17 cellular contexts compared by ENCODE assay signal in the genomic region with DNA sequence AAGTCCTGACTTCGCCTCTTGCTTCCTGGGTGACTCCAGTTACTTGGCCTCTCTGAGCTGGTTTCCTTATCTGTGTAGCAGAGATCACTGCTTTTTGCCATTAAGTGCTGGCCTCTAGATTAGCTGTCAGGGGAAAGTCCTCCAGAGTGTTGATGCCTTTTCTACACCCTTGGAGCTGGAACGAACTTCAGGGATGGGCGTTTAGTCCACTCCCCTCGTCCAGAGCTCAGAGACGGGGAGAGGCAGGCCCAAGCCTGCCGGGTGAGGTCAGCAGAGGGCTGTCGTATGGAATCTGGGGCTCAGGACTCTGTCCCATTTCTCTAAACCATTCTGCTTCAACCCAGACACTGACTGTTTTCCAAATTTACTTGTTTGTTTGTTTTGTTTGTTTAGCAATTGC.
DNase-seq lines count a peak whose midpoint lies in the region; ATAC-seq, FAIRE-seq and TF ChIP-seq lines count a peak whose summit lies in the region.
"Had no signal": no experiment of that assay in that cellular context is flagged by ENCODE, and none has a peak within 500 bp of the region (broad histone marks: within the 10 kb centered on the region; RNA-seq: fewer than 3 reads in every experiment).

No MANE protein-coding gene starts in this region.

- H3F3A ChIP-seq in PC-9 (ENCODE audit: insufficient read depth, low read depth) = peaks cover 24% of the 10 kb centered on the region

- FAIRE-seq in D721Med (lab: Jason Lieb, UNC) = no peak
- FAIRE-seq: H1 had no signal

- 0 out of 2 replicates have a peak, but pooled peaks cover 8% of the 10 kb centered on the region for H3K79me2 ChIP-seq in PC-9 (ENCODE audit: low read depth)
- H3K79me2 ChIP-seq: parathyroid adenoma had no signal

- H3K36me3 ChIP-seq in PC-9 (ENCODE audit: low read depth) (no peaks in the 10 kb centered on the region), BE2C (no peaks in the 10 kb centered on the region)
- H3K36me3 ChIP-seq: thoracic aorta had no signal

- peaks cover 3% of the 10 kb centered on the region for H4K20me1 ChIP-seq in PC-9 (ENCODE audit: insufficient read depth)

- DNase-seq in PC-9 (no peak), right cardiac atrium (peak; percentile 41 to 78 (median 77)), sciatic nerve (ENCODE audit: low spot score) (no peak), BE2C (no peak), NCI-H446 treated with DMSO at 0.1 percent for 48 hours (lab: John Stamatoyannopoulos, UW) (no peak), D721Med (ENCODE audit: insufficient read length, low spot score) (no peak)
- DNase-seq in stimulated activated CD4-positive, alpha-beta T cell treated with anti-CD3 and anti-CD28 coated beads, Interleukin-4, amount 100 ng/mL, for 24 hours = no peak
- DNase-seq: activated CD4-positive, alpha-beta T cell treated with anti-CD3 and anti-CD28 coated beads, Interleukin-2, amount 10 ng/mL, durations not matched to agents 24 days and 14 days; anterior cingulate cortex; effector memory CD4-positive, alpha-beta T cell; KG1; NCI-H187 treated with DMSO at 0.1 percent for 48 hours; stimulated activated CD4-positive, alpha-beta T cell treated with anti-CD3 and anti-CD28 coated beads, Interleukin-15, amount 100 ng/mL, for 24 hours had no signal

- no peaks in the 10 kb centered on the region for H3K9me2 ChIP-seq in PC-9 (ENCODE audit: insufficient read depth)

- no peak overlapping the region for H2AFZ ChIP-seq in PC-9
- H2AFZ ChIP-seq: parathyroid adenoma had no signal

- intact Hi-C loops in PC-9 (cut with micrococcal nuclease; ENCODE audit: unreplicated experiment) (loop anchor here (2.0 kb wide), 1 partner anchor 33 kb away; no protein-coding TSS in a partner anchor), right cardiac atrium (cut with DNase I) (loop anchor here in 2 of 4 donors (5.0 kb wide), 2 partner anchors 35 to 75 kb away; partner anchors contain the start of gene KIAA1671 (in 2 of the 2)), sciatic nerve (cut with DNase I) (no loop called here)

- H3K4me2 ChIP-seq in PC-9 = peak overlapping the region; percentile 46; the same call in 1 of the 2 replicates

- H3K27ac ChIP-seq in PC-9 (peak overlapping the region; percentile 68; the same call in 1 of the 2 replicates), cingulate gyrus (ENCODE audit: low read depth, low read length) (peak overlapping the region; percentile 60), right cardiac atrium (ENCODE audit: low read length) (peak overlapping the region; percentile 10)
- H3K27ac ChIP-seq: parathyroid adenoma, thoracic aorta had no signal

- H3K4me1 ChIP-seq in PC-9 (replicated peaks; ENCODE audit: insufficient read depth) = peaks cover 28% of the 10 kb centered on the region
- H3K4me1 ChIP-seq in right cardiac atrium (ENCODE audit: control insufficient read depth, insufficient read depth, low read length) = peaks cover 9% of the 10 kb centered on the region
- no peaks in the 10 kb centered on the region for H3K4me1 ChIP-seq in BE2C
- H3K4me1 ChIP-seq: parathyroid adenoma had no signal

- TF ChIP-seq CTCF in PC-9 (conservative IDR thresholded peaks at IDR 0.05) = no peak
- no peak for TF ChIP-seq CTCF in BE2C (IDR thresholded peaks at IDR 0.05; ENCODE audit: low read depth, low read length)
- TF ChIP-seq CTCF in D721Med (IDR thresholded peaks at IDR 0.05; ENCODE audit: insufficient read depth, missing control alignments) = no peak

- 45% methylated on average over 7 of the region's 7 CpGs for WGBS in right cardiac atrium

- H3K9me3 ChIP-seq in PC-9 (ENCODE audit: insufficient read depth, low read depth) (no peaks in the 10 kb centered on the region), right cardiac atrium (ENCODE audit: control insufficient read depth, low read length) (no peaks in the 10 kb centered on the region), BE2C (no peaks in the 10 kb centered on the region)
- H3K9me3 ChIP-seq: thoracic aorta had no signal

- ATAC-seq in right cardiac atrium (peak; percentile 67 to 79), sciatic nerve (peak; percentile 62)

- H3K27me3 ChIP-seq in PC-9 (ENCODE audit: insufficient read depth, low read depth) = no peaks in the 10 kb centered on the region
- H3K27me3 ChIP-seq in right cardiac atrium (ENCODE audit: control insufficient read depth, insufficient read depth) = no peaks in the 10 kb centered on the region
- H3K27me3 ChIP-seq in BE2C = no peaks in the 10 kb centered on the region

- H3K4me3 ChIP-seq in PC-9 (no peak overlapping the region), right cardiac atrium (ENCODE audit: low read length) (no peak overlapping the region), BE2C (ENCODE audit: low read depth, low read length) (no peak overlapping the region)
- H3K4me3 ChIP-seq: thoracic aorta had no signal

- POLR2A ChIA-PET in PC-9 (lab: Charles Lee; ENCODE audit: unreplicated experiment) = interaction anchor here (0.7 kb wide), 1 partner anchor 57 kb away, joined by 5 read pairs; no protein-coding TSS in a partner anchor

- no TSS peak for BruUV-seq in PC-9 (replicated peaks; lab: Mats Ljungman, UMichigan)

- CTCF ChIA-PET in PC-9 (lab: Charles Lee) = no interaction called here

Comparison
In these comparisons a context has a peak if more than half of its experiments do, and no peak if none do; other contexts are left out.
1. DNase-seq: peak in right cardiac atrium (3 of 3); none in PC-9 (0 of 2), sciatic nerve (single experiment), BE2C (single experiment), stimulated activated CD4-positive, alpha-beta T cell treated with anti-CD3 and anti-CD28 coated beads, Interleukin-4, amount 100 ng/mL, for 24 hours (single experiment), NCI-H446 treated with DMSO at 0.1 percent for 48 hours (single experiment) and D721Med (single experiment).
2. H3K27ac ChIP-seq: peak in every context shown above with its lines; median percentile 68 in PC-9; 60 in cingulate gyrus; 10 in right cardiac atrium.